Comparison of ENCODE assay signal across 1 cellular context in genomic region chr14:91149462-91149861, GRCh38.
TF ChIP-seq lines count a peak whose summit lies in the region.

No MANE protein-coding gene starts in this region.

TF ChIP-seq in K562, 482 proteins besides CTCF, POLR2A, EP300 and RAD21 (continued from another document):
- TF ChIP-seq ZBTB49 (CRISPR knock-in tag; IDR thresholded peaks at IDR 0.05; ENCODE audit: borderline replicate concordance) (no peak), MAFK (IDR thresholded peaks at IDR 0.05; ENCODE audit: low read length) (peak; percentile 99), HDAC1 (IDR thresholded peaks at IDR 0.05) (0 out of 4 replicates have a peak, but pooled peaks of 1 of the 2 experiments have one; percentile 14), MLX (CRISPR knock-in tag; conservative IDR thresholded peaks at IDR 0.05) (no peak), ZNF134 (CRISPR knock-in tag; conservative IDR thresholded peaks at IDR 0.05) (no peak), ZNF146 (CRISPR knock-in tag; IDR thresholded peaks at IDR 0.05; ENCODE audit: unreplicated experiment) (no peak), TRIM24 (IDR thresholded peaks at IDR 0.05) (no peak), POLR2B (IDR thresholded peaks at IDR 0.05; ENCODE audit: low read depth, partially characterized antibody) (no peak), ZBTB40 (IDR thresholded peaks at IDR 0.05) (no peak), ZBTB40 (CRISPR knock-in tag; IDR thresholded peaks at IDR 0.05) (no peak), ZBED1 (IDR thresholded peaks at IDR 0.05) (no peak), NFE2L1 (tag; IDR thresholded peaks at IDR 0.05; ENCODE audit: borderline replicate concordance, low read depth) (peak; percentile 84), ZNF324 (CRISPR knock-in tag; IDR thresholded peaks at IDR 0.05) (no peak), ZNF316 (IDR thresholded peaks at IDR 0.05) (peak; percentile 99)
